Comparison of ENCODE assay signal across 27 cellular contexts in the genomic region with DNA sequence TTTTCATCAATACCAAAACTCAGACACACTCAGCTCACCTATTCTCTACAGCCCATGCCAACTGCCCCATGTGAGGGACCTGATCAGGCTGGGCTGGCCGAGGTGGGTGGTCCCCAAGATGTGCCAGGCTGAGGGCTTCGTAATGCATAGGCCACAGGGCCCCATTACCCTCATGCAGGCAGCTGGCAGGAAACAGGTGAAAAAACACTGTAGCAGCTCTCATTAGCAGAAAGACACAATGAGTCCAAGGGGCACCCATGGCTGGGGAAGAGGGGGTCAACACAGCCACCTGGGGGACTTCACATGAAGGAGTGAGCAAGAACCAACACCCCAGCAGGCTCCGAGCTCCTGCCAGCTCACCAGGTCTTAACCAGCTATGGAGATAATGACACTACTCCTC. TPM values are rescaled to one million over a fixed set of nuclear protein-coding genes. Genes with fewer than 3 reads are reported as not detected.
DNase-seq lines count a peak whose midpoint lies in the region; ATAC-seq, FAIRE-seq and TF ChIP-seq lines count a peak whose summit lies in the region.
"Had no signal": no experiment of that assay in that cellular context is flagged by ENCODE, and none has a peak within 500 bp of the region (broad histone marks: within the 10 kb centered on the region; RNA-seq: fewer than 3 reads in every experiment).

No MANE protein-coding gene starts in this region.

- no peak overlapping the region for H3K4me3 Mint-ChIP-seq in MCF 10A (ENCODE audit: unreplicated experiment)
- H3K4me3 Mint-ChIP-seq: activated CD8-positive, alpha-beta T cell treated with anti-CD3 and anti-CD28 coated beads for 36 hours; activated naive CD4-positive, alpha-beta T cell treated with anti-CD3 and anti-CD28 coated beads for 36 hours; B cell had no signal

- intact Hi-C loops in MCF 10A (cut with micrococcal nuclease) = loop anchor here (1.0 kb wide), 1 partner anchor 8 kb away; no protein-coding TSS in a partner anchor
- intact Hi-C loops in mammary epithelial cell (cut with micrococcal nuclease) = no loop called here
- intact Hi-C loops in esophagus squamous epithelium (cut with DNase I) = no loop called here

- H3K79me2 ChIP-seq in mammary epithelial cell (ENCODE audit: insufficient read depth, low read length) = peaks cover 93% of the 10 kb centered on the region

- whole genome bisulfite sequencing in mammary epithelial cell (ENCODE audit: low coverage, missing lambda C conversion rate) = 71% methylated on average over 3 of the region's 3 CpGs
- 75 to 83% methylated on average over 1 of the region's 3 CpGs for WGBS in esophagus squamous epithelium, 2 donors

- H3K4me2 ChIP-seq in mammary epithelial cell (ENCODE audit: insufficient read depth, low read depth, low read length) = no peak overlapping the region
- H3K4me2 ChIP-seq: A549 had no signal

- H3K27me3 Mint-ChIP-seq in MCF 10A (ENCODE audit: insufficient read depth, unreplicated experiment) = no peaks in the 10 kb centered on the region
- H3K27me3 Mint-ChIP-seq: activated CD8-positive, alpha-beta T cell treated with anti-CD3 and anti-CD28 coated beads for 36 hours; B cell had no signal

- dilution Hi-C loops in mammary epithelial cell (cut with HindIII; ENCODE audit: low sequenced_read_pairs) = no loop called here

- no peak overlapping the region for H3K4me3 ChIP-seq in mammary epithelial cell (replicated peaks in 1 of 3; ENCODE audit: insufficient read depth in 1 of 3, low read depth in 2 of 3, low read length in 3 of 3)
- H3K4me3 ChIP-seq in esophagus squamous epithelium = no peak overlapping the region
- H3K4me3 ChIP-seq: A549, prostate gland, sigmoid colon, upper lobe of left lung had no signal

- H3K36me3 Mint-ChIP-seq in MCF 10A (ENCODE audit: insufficient read depth, unreplicated experiment) = peaks cover 39% of the 10 kb centered on the region

- no peak overlapping the region for H3K9ac ChIP-seq in mammary epithelial cell (ENCODE audit: insufficient read depth, low read length)

- TF ChIP-seq CTCF in MCF 10A (IDR thresholded peaks at IDR 0.05; ENCODE audit: unreplicated experiment) (no peak), mammary epithelial cell (conservative IDR thresholded peaks at IDR 0.05 in 1 of 2, IDR thresholded peaks at IDR 0.05 in 1 of 2; ENCODE audit: extremely low read depth in 1 of 2, insufficient read depth in 1 of 2, low read depth in 1 of 2, low read length in 2 of 2) (no peak), esophagus squamous epithelium (IDR thresholded peaks at IDR 0.05) (no peak)

- in situ Hi-C loops in mammary epithelial cell (cut with MboI; ENCODE audit: low sequenced_read_pairs in 2 of 2) = no loop called here

- no peaks in the 10 kb centered on the region for H3K9me3 Mint-ChIP-seq in MCF 10A (ENCODE audit: unreplicated experiment)
- H3K9me3 Mint-ChIP-seq: activated CD8-positive, alpha-beta T cell treated with anti-CD3 and anti-CD28 coated beads for 36 hours; activated naive CD4-positive, alpha-beta T cell treated with anti-CD3 and anti-CD28 coated beads for 36 hours had no signal

- no peak for DNase-seq in MCF 10A (ENCODE audit: unreplicated experiment)
- no peak for DNase-seq in mammary epithelial cell
- peak; percentile 66 to 84 for DNase-seq in SHP77 (lab: John Stamatoyannopoulos, UW)
- DNase-seq in esophagus squamous epithelium (lab: John Stamatoyannopoulos, UW) = no peak
- DNase-seq in frontal cortex (ENCODE audit: low spot score in 2 of 2) = no peak
- DNase-seq in SKM-1 treated with dmso at 0.1 percent for 144 hours (lab: John Stamatoyannopoulos, UW; ENCODE audit: unreplicated experiment) = no peak
- DNase-seq in OCI-M1 (lab: John Stamatoyannopoulos, UW) = no peak
- DNase-seq: activated CD8-positive, alpha-beta T cell treated with anti-CD3 and anti-CD28 coated beads for 36 hours; activated naive CD4-positive, alpha-beta T cell treated with anti-CD3 and anti-CD28 coated beads for 36 hours; COR-L47; cortex of kidney; DND-41; KBM-7; NCI-H1694 treated with DMSO at 0.1 percent for 48 hours; NCI-H526 treated with DMSO at 0.1 percent for 48 hours; sigmoid colon; stimulated activated CD4-positive, alpha-beta T cell treated with anti-CD3 and anti-CD28 coated beads, Interleukin-15, amount 100 ng/mL, for 24 hours; SW 1271; upper lobe of left lung had no signal

- CTCF ChIA-PET in MCF 10A (lab: Yijun Ruan, JAX) = interaction anchor here (0.5 kb wide), 1 partner anchor 318 kb away, joined by 3 read pairs; no protein-coding TSS in a partner anchor
- CTCF ChIA-PET in mammary epithelial cell (lab: Charles Lee; ENCODE audit: low non-redundant PET) = no interaction called here

- H3K4me1 Mint-ChIP-seq in MCF 10A (ENCODE audit: insufficient read depth, unreplicated experiment) = peaks cover 8% of the 10 kb centered on the region

- no peaks in the 10 kb centered on the region for H3K4me1 ChIP-seq in mammary epithelial cell (ENCODE audit: insufficient read depth, low read length)
- peaks cover 22 to 87% (median 28%) of the 10 kb centered on the region in 3 donors for H3K4me1 ChIP-seq in esophagus squamous epithelium
- H3K4me1 ChIP-seq: A549 had no signal

- H2AFZ ChIP-seq in mammary epithelial cell (ENCODE audit: low read depth, low read length) = no peak overlapping the region

- H3K9me3 ChIP-seq in mammary epithelial cell (replicated peaks; ENCODE audit: insufficient read depth, low read length) = no peaks in the 10 kb centered on the region
- no peaks in the 10 kb centered on the region for H3K9me3 ChIP-seq in esophagus squamous epithelium
- H3K9me3 ChIP-seq: A549, prostate gland, sigmoid colon, upper lobe of left lung had no signal

- H3K27ac Mint-ChIP-seq in MCF 10A (ENCODE audit: low read depth, unreplicated experiment) = peak overlapping the region; percentile 2
- H3K27ac Mint-ChIP-seq: activated CD8-positive, alpha-beta T cell treated with anti-CD3 and anti-CD28 coated beads for 36 hours; activated naive CD4-positive, alpha-beta T cell treated with anti-CD3 and anti-CD28 coated beads for 36 hours; B cell had no signal

- no peak for TF ChIP-seq POLR2A in esophagus squamous epithelium (IDR thresholded peaks at IDR 0.05)

- no peaks in the 10 kb centered on the region for H3K27me3 ChIP-seq in mammary epithelial cell (ENCODE audit: insufficient read depth, low read length)
- H3K27me3 ChIP-seq in esophagus squamous epithelium = no peaks in the 10 kb centered on the region
- H3K27me3 ChIP-seq: sigmoid colon, upper lobe of left lung had no signal

- BruUV-seq in MCF 10A (replicated peaks; lab: Mats Ljungman, UMichigan) (no TSS peak), mammary epithelial cell (replicated peaks; lab: Mats Ljungman, UMichigan) (no TSS peak)

- no peaks in the 10 kb centered on the region for H4K20me1 ChIP-seq in mammary epithelial cell (ENCODE audit: insufficient read depth, low read length)

- ATAC-seq in GM21360 (IDR thresholded peaks at IDR 0.05; ENCODE audit: unreplicated experiment) = no peak
- ATAC-seq: A549; activated CD4-positive, CD25-positive, alpha-beta regulatory T cell treated with anti-CD3 and anti-CD28 coated beads, Interleukin-2, amount 50 U/mL, for 24 hours; activated CD8-positive, alpha-beta T cell treated with anti-CD3 and anti-CD28 coated beads for 36 hours had no signal

- FAIRE-seq in frontal cortex (lab: Jason Lieb, UNC) = no peak
- FAIRE-seq: A549, bronchial epithelial cell, endometrium, GM12891 had no signal

- H3K27ac ChIP-seq in mammary epithelial cell (ENCODE audit: insufficient read depth, low read depth, low read length) (no peak overlapping the region), esophagus squamous epithelium (peak overlapping the region in 3 of 4 donors; percentile 3 to 56 (median 26))
- H3K27ac ChIP-seq: A549, prostate gland, sigmoid colon, upper lobe of left lung had no signal

- POLR2A ChIA-PET in MCF 10A (lab: Yijun Ruan, JAX) = interaction anchor here (0.6 kb wide), 1 partner anchor 406 kb away, joined by 3 read pairs; no protein-coding TSS in a partner anchor

- H3K36me3 ChIP-seq in mammary epithelial cell (ENCODE audit: insufficient read depth, low read length) (peaks cover 11% of the 10 kb centered on the region), esophagus squamous epithelium (peaks cover 7 to 70% (median 9%) of the 10 kb centered on the region in 3 donors)
- H3K36me3 ChIP-seq: prostate gland had no signal

RNA-seq across cellular contexts. Expression of a gene that starts 8.2 kb away (rescaled TPM):
- total RNA-seq in MCF 10A (2022) (16.3 and 16.6 TPM in 2 replicates), mammary epithelial cell (10 to 100 TPM; 13.4 to 25.0 TPM), esophagus squamous epithelium (10 to 100 TPM; 41.8 to 86.9 (median 46.1) TPM), frontal cortex (13.5 TPM)
- polyA plus RNA-seq in mammary epithelial cell = 25.2 TPM
- 48.0 TPM for polyA minus RNA-seq in mammary epithelial cell

Comparison
In these comparisons a context has a peak if more than half of its experiments do, and no peak if none do; other contexts are left out.
1. DNase-seq: peak in SHP77 (2 of 2); none in MCF 10A (single experiment), mammary epithelial cell (single experiment), esophagus squamous epithelium (single experiment), frontal cortex (0 of 2), SKM-1 treated with dmso at 0.1 percent for 144 hours (single experiment) and OCI-M1 (single experiment).